In genomic region chr7:92058040-92058439, GRCh38 we compare ENCODE assay signal across 10 cellular contexts.
DNase-seq lines count a peak whose midpoint lies in the region; ATAC-seq and TF ChIP-seq lines count a peak whose summit lies in the region.
"Had no signal": no experiment of that assay in that cellular context is flagged by ENCODE, and none has a peak within 500 bp of the region (broad histone marks: within the 10 kb centered on the region; RNA-seq: fewer than 3 reads in every experiment).

No MANE protein-coding gene starts in this region.

- H3K9me3 Mint-ChIP-seq in activated B cell treated with CpG ODN at 0.5 μM for 24 hours: no peaks in the 10 kb centered on the region
- no peaks in the 10 kb centered on the region for H3K9me3 Mint-ChIP-seq in nephron
- H3K9me3 Mint-ChIP-seq: stimulated activated naive B cell treated with anti-CD40 and anti-IgM and Interleukin-4, amounts not matched to agents 10 μg/mL and 1 μg/mL and 100 μg/mL, for 72 hours had no signal

- POLR2A ChIA-PET in activated B cell treated with CpG ODN at 0.5 μM for 24 hours (lab: Charles Lee): no interaction called here

- no peak overlapping the region for H3K4me3 Mint-ChIP-seq in activated B cell treated with CpG ODN at 0.5 μM for 24 hours
- no peak overlapping the region for H3K4me3 Mint-ChIP-seq in nephron
- H3K4me3 Mint-ChIP-seq: stimulated activated naive B cell treated with anti-CD40 and anti-IgM and Interleukin-4, amounts not matched to agents 10 μg/mL and 1 μg/mL and 100 μg/mL, for 72 hours had no signal

- H3K36me3 Mint-ChIP-seq in activated B cell treated with CpG ODN at 0.5 μM for 24 hours (ENCODE audit: low read depth): peaks cover 30% of the 10 kb centered on the region
- H3K36me3 Mint-ChIP-seq in nephron (ENCODE audit: low read depth): peaks cover 16% of the 10 kb centered on the region

- H3K27me3 Mint-ChIP-seq in activated B cell treated with CpG ODN at 0.5 μM for 24 hours (no peaks in the 10 kb centered on the region), nephron (ENCODE audit: low read depth) (no peaks in the 10 kb centered on the region)
- H3K27me3 Mint-ChIP-seq: stimulated activated naive B cell treated with anti-CD40 and anti-IgM and Interleukin-4, amounts not matched to agents 10 μg/mL and 1 μg/mL and 100 μg/mL, for 72 hours had no signal

- TF ChIP-seq CTCF in activated B cell treated with CpG ODN at 0.5 μM for 24 hours (IDR thresholded peaks at IDR 0.05) (no peak), nephron (IDR thresholded peaks at IDR 0.05; ENCODE audit: unreplicated experiment in 3 of 3) (no peak)

- ATAC-seq in HG03354 (IDR thresholded peaks at IDR 0.05; ENCODE audit: poor library complexity, severe bottlenecking, unreplicated experiment): peak; percentile 46
- ATAC-seq in activated B cell treated with CpG ODN at 0.5 μM for 24 hours (ENCODE audit: low read depth): no peak
- ATAC-seq in HG03342 (IDR thresholded peaks at IDR 0.05; ENCODE audit: unreplicated experiment): no peak
- ATAC-seq in GM18858 (IDR thresholded peaks at IDR 0.05; ENCODE audit: unreplicated experiment): no peak
- ATAC-seq: stimulated activated naive B cell treated with anti-CD40 and anti-IgM and Interleukin-4, amounts not matched to agents 10 μg/mL and 1 μg/mL and 100 μg/mL, for 72 hours had no signal

- CTCF ChIA-PET in activated B cell treated with CpG ODN at 0.5 μM for 24 hours (lab: Charles Lee): no interaction called here

- peak overlapping the region; percentile 12 for H3K27ac Mint-ChIP-seq in activated B cell treated with CpG ODN at 0.5 μM for 24 hours
- H3K27ac Mint-ChIP-seq in nephron: peak overlapping the region in 2 of 3 experiments; percentile 81 to 82
- H3K27ac Mint-ChIP-seq: stimulated activated naive B cell treated with anti-CD40 and anti-IgM and Interleukin-4, amounts not matched to agents 10 μg/mL and 1 μg/mL and 100 μg/mL, for 72 hours had no signal

- intact Hi-C loops in activated B cell treated with CpG ODN at 0.5 μM for 24 hours (cut with micrococcal nuclease): no loop called here

- H3K4me1 Mint-ChIP-seq in activated B cell treated with CpG ODN at 0.5 μM for 24 hours: peaks cover 10% of the 10 kb centered on the region
- H3K4me1 Mint-ChIP-seq in nephron: no peaks in the 10 kb centered on the region

- peak; percentile 1 for DNase-seq in activated CD4-positive, CD25-positive, alpha-beta regulatory T cell treated with anti-CD3 and anti-CD28 coated beads, Interleukin-2, amount 50 U/mL, for 16 hours (ENCODE audit: low read depth, low spot score)
- DNase-seq in activated CD4-positive, CD25-positive, alpha-beta regulatory T cell treated with anti-CD3 and anti-CD28 coated beads, Interleukin-2, amount 50 U/mL, for 72 hours: no peak
- DNase-seq in activated B cell treated with CpG ODN at 0.5 μM for 24 hours (no peak), SHP77 treated with DMSO at 0.1 percent for 48 hours (lab: John Stamatoyannopoulos, UW) (no peak)
- DNase-seq: erythroblast; stimulated activated naive B cell treated with anti-CD40 and anti-IgM and Interleukin-4, amounts not matched to agents 10 μg/mL and 1 μg/mL and 100 μg/mL, for 72 hours had no signal
